ENCODE assay signal across 1 cellular context in the genomic region with DNA sequence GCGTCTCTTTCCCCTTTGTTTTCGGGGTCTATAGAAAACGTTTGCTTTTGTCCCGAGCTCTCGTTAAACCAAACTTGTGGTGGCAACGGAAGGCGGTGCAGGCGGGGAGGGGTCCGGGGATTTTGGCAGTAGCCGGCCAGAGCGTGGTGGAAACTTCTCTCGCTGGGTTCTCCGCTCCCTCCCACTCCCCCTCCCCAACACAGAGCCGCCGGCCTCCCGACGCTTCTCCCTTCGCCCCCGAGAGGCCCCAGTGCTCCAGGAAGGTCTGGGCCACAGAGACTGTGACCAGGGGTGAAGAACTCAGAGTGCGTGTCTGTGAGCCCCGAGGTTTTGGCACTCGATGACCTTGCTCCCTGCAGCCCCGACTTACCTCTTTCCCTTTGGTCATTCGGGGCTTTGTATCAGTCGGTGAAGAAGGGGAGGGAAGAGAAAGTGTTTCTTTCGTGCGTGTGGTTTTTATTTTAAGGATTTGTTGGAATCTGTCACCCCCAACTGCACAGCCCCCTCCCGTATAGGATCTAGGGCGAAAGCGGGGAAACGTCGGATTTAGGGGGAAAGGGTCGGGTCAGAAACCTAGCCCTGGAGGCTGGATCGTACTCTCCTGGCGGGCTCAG.
TF ChIP-seq lines count a peak whose summit lies in the region.

No MANE protein-coding gene starts in this region.

TF ChIP-seq in IMR-90, 13 proteins besides CTCF, POLR2A, EP300 and RAD21 (continued from another document):
- TF ChIP-seq MAFK (IDR thresholded peaks at IDR 0.05; ENCODE audit: low read depth, low read length) (no peak), BHLHE40 (IDR thresholded peaks at IDR 0.05; ENCODE audit: low read depth, low read length) (no peak)
